8 cellular contexts compared by ENCODE assay signal in the genomic region with DNA sequence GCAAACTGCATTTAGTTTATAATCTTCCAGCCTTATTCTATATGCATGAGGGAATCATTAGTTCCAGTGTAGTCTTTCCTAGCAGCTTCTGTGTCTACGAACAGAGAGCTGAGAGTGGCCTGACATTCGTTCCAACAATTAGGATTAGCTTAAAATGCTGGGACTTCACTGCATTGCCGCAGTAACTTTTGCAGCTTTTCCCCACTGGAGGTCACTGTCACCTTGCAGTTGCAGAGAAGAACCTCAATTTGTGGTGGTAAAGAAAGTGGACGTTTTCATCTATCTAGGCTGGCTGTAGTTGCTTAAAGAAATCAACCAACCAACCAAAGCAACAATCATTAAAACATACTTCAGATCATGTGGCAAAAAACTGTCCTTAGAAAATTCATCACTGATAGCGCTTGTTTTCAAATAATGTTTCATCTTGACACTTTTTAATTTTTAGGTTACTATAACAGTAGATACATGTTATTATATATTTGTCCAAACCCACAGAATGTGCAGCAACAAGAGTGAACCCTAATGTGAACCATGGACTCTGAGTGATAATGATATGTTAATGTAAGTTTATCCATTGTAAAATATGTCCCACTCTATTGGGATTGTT. TPM values are rescaled to one million over a fixed set of nuclear protein-coding genes. Genes with fewer than 3 reads are reported as not detected.
A peak's percentile ranks its signal among the peaks of the same experiment; 100 is the strongest.
DNase-seq lines count a peak whose midpoint lies in the region; ATAC-seq, FAIRE-seq and TF ChIP-seq lines count a peak whose summit lies in the region.

No MANE protein-coding gene starts in this region.

- H3K4me3 Mint-ChIP-seq in nephron = no peak overlapping the region

- no peaks in the 10 kb centered on the region for H4K20me1 ChIP-seq in BLaER1
- no peaks in the 10 kb centered on the region for H4K20me1 ChIP-seq in endothelial cell of umbilical vein (replicated peaks; ENCODE audit: control insufficient read depth, extremely low read depth, insufficient read depth, low read length)

- intact Hi-C loops in endothelial cell of umbilical vein (cut with micrococcal nuclease) = loop anchor here (1.0 to 5.0 kb wide), 4 partner anchors 12 to 194 kb away; partner anchors contain the start of genes MYLK4 and WRNIP1
- intact Hi-C loops in vagina (cut with DNase I) = no loop called here

- H3K9me3 ChIP-seq in BLaER1 = peaks cover 4% of the 10 kb centered on the region; the same call in 1 of the 2 replicates
- H3K9me3 ChIP-seq in endothelial cell of umbilical vein (replicated peaks; ENCODE audit: control insufficient read depth, insufficient read depth, low read length) = no peaks in the 10 kb centered on the region
- H3K9me3 ChIP-seq in vagina = no peaks in the 10 kb centered on the region

- H3K4me1 ChIP-seq in BLaER1 = peaks cover 49% of the 10 kb centered on the region
- no peaks in the 10 kb centered on the region for H3K4me1 ChIP-seq in endothelial cell of umbilical vein (ENCODE audit: control insufficient read depth, extremely low read depth, insufficient read depth, low read length)
- no peaks in the 10 kb centered on the region for H3K4me1 ChIP-seq in vagina

- ATAC-seq in GM18508 (IDR thresholded peaks at IDR 0.05; ENCODE audit: insufficient read depth, unreplicated experiment) = peak; percentile 63

- BruUV-seq in endothelial cell of umbilical vein (replicated peaks; lab: Mats Ljungman, UMichigan) = no TSS peak

- H3K9me1 ChIP-seq in endothelial cell of umbilical vein (replicated peaks; ENCODE audit: control insufficient read depth, extremely low read depth, insufficient read depth, low read length) = no peaks in the 10 kb centered on the region

- H3K27ac ChIP-seq in BLaER1 (no peak overlapping the region), endothelial cell of umbilical vein (ENCODE audit: insufficient read depth, low read depth, low read length) (no peak overlapping the region), vagina (no peak overlapping the region)

- CTCF ChIA-PET in endothelial cell of umbilical vein (lab: Charles Lee) = interaction anchor here (0.6 to 4.3 kb wide), 41 partner anchors 10 to 1147 kb away, joined by 3 to 116 read pairs (median 4); partner anchors contain the start of genes MYLK4, NQO2, RIPK1 and SERPINB1

- peak overlapping the region; percentile 74 for H3K4me2 ChIP-seq in BLaER1
- no peak overlapping the region for H3K4me2 ChIP-seq in endothelial cell of umbilical vein (ENCODE audit: insufficient read depth, low read length)

- H3K27ac Mint-ChIP-seq in nephron = no peak overlapping the region

- no peaks in the 10 kb centered on the region for H3K79me2 ChIP-seq in endothelial cell of umbilical vein (ENCODE audit: control insufficient read depth, insufficient read depth, low read length)

- peak; percentile 94 for FAIRE-seq in endothelial cell of umbilical vein (lab: Jason Lieb, UNC)

- dilution Hi-C loops in endothelial cell of umbilical vein (cut with MboI; ENCODE audit: extremely low pct_ligation_motif_present, low sequenced_read_pairs) = no loop called here

- no peak overlapping the region for H3K4me3 ChIP-seq in BLaER1
- H3K4me3 ChIP-seq in endothelial cell of umbilical vein (replicated peaks in 1 of 3; ENCODE audit: insufficient read depth in 1 of 3, low read depth in 1 of 3, low read length in 3 of 3) = no peak overlapping the region
- H3K4me3 ChIP-seq in vagina = no peak overlapping the region

- no peaks in the 10 kb centered on the region for H3K36me3 Mint-ChIP-seq in nephron (ENCODE audit: low read depth)

- no peak overlapping the region for H3K9ac ChIP-seq in BLaER1
- no peak overlapping the region for H3K9ac ChIP-seq in endothelial cell of umbilical vein (replicated peaks; ENCODE audit: extremely low read depth, insufficient read depth, low read length)

- H3K4me1 Mint-ChIP-seq in nephron = peaks cover 11% of the 10 kb centered on the region

- H3K27me3 Mint-ChIP-seq in nephron (ENCODE audit: low read depth) = no peaks in the 10 kb centered on the region

- DNase-seq in NCI-H446 treated with DMSO at 0.1 percent for 48 hours (lab: John Stamatoyannopoulos, UW) (peak; percentile 28), endothelial cell of umbilical vein (ENCODE audit: low read depth, low spot score) (peak; percentile 72), vagina (ENCODE audit: extremely low spot score in 2 of 2) (no peak)
- DNase-seq in activated CD4-positive, alpha-beta T cell treated with anti-CD3 and anti-CD28 coated beads, Interleukin-2, amount 50 U/mL, for 48 hours = peak; percentile 43 to 53
- no peak for DNase-seq in activated CD4-positive, CD25-positive, alpha-beta regulatory T cell treated with anti-CD3 and anti-CD28 coated beads, Interleukin-2, amount 50 U/mL, for 72 hours

- POLR2A ChIA-PET in endothelial cell of umbilical vein (lab: Charles Lee) = no interaction called here

- H3K9me3 Mint-ChIP-seq in nephron = no peaks in the 10 kb centered on the region

- H3K36me3 ChIP-seq in BLaER1 (no peaks in the 10 kb centered on the region), endothelial cell of umbilical vein (ENCODE audit: control insufficient read depth in 2 of 2, extremely low read depth in 1 of 2, insufficient read depth in 2 of 2, low read length in 2 of 2) (no peaks in the 10 kb centered on the region), vagina (no peaks in the 10 kb centered on the region)

- TF ChIP-seq CTCF in endothelial cell of umbilical vein (IDR thresholded peaks at IDR 0.05; ENCODE audit: extremely low read depth in 1 of 2, insufficient read depth in 1 of 2, low read depth in 1 of 2, low read length in 2 of 2) (peak; percentile 54 to 64), nephron (IDR thresholded peaks at IDR 0.05; ENCODE audit: unreplicated experiment in 3 of 3) (peak; percentile 72 to 78 (median 75)), vagina (IDR thresholded peaks at IDR 0.05) (peak in 2 of 3 experiments; percentile 23 to 32)

- H3K27me3 ChIP-seq in BLaER1 (no peaks in the 10 kb centered on the region), endothelial cell of umbilical vein (ENCODE audit: control insufficient read depth in 2 of 2, insufficient read depth in 2 of 2, low read length in 2 of 2) (no peaks in the 10 kb centered on the region), vagina (no peaks in the 10 kb centered on the region)

- TF ChIP-seq POLR2A in endothelial cell of umbilical vein (IDR thresholded peaks at IDR 0.05; ENCODE audit: low read depth, low read length) (no peak), vagina (IDR thresholded peaks at IDR 0.05) (no peak)

- H2AFZ ChIP-seq in endothelial cell of umbilical vein (ENCODE audit: low read depth, low read length) = peak overlapping the region; percentile 30

TF ChIP-seq in endothelial cell of umbilical vein, 7 proteins besides CTCF, POLR2A, EP300 and RAD21:
- TF ChIP-seq EZH2 (IDR thresholded peaks at IDR 0.05; ENCODE audit: borderline replicate concordance, low read depth, low read length, severe bottlenecking) = no peak
- no peak for TF ChIP-seq FOS (IDR thresholded peaks at IDR 0.05; ENCODE audit: borderline replicate concordance, insufficient read depth, low read length)
- no peak for TF ChIP-seq GATA2 (IDR thresholded peaks at IDR 0.05; ENCODE audit: insufficient read depth, insufficient read length, low read depth, low read length)
- TF ChIP-seq POLR2AphosphoS5 (IDR thresholded peaks at IDR 0.05; ENCODE audit: insufficient read depth, low read depth, low read length) = no peak
- no peak for TF ChIP-seq JUN (IDR thresholded peaks at IDR 0.05; ENCODE audit: borderline replicate concordance, insufficient read depth, insufficient read length, low read depth)
- no peak for TF ChIP-seq MYC (IDR thresholded peaks at IDR 0.05; ENCODE audit: low read depth, low read length)
- TF ChIP-seq MAX (IDR thresholded peaks at IDR 0.05; ENCODE audit: insufficient read depth, insufficient read length) = no peak

RNA-seq across cellular contexts. Expression of gene MYLK4, which starts 12.2 kb away (rescaled TPM):
- total RNA-seq in endothelial cell of umbilical vein (0.32 and 0.62 TPM in 2 replicates), vagina (0.74 TPM)
- polyA plus RNA-seq in endothelial cell of umbilical vein = 0.29 and 0.41 TPM in 2 replicates
- 0.23 and 0.27 TPM in 2 replicates for polyA plus RNA-seq in endothelial cell of umbilical vein (2011; cell fraction: cytosol; rRNA removed)
- 1.9 and 2.3 TPM in 2 replicates for polyA plus RNA-seq in endothelial cell of umbilical vein (2011; cell fraction: nucleus; rRNA removed)
- 0.42 and 0.44 TPM in 2 replicates for polyA plus RNA-seq in endothelial cell of umbilical vein (2012)
- polyA minus RNA-seq in endothelial cell of umbilical vein = 0.51 and 0.78 TPM in 2 replicates
- polyA minus RNA-seq in endothelial cell of umbilical vein (2011; cell fraction: cytosol; rRNA and poly(A)+ RNA removed) = not detected
- polyA minus RNA-seq in endothelial cell of umbilical vein (2011; cell fraction: nucleus; rRNA and poly(A)+ RNA removed) = 0.87 and 0.91 TPM in 2 replicates

RNA-seq across cellular contexts. Expression of gene WRNIP1, which starts 26.7 kb away (rescaled TPM):
- total RNA-seq in endothelial cell of umbilical vein (47.7 and 50.1 TPM in 2 replicates), vagina (50.1 TPM)
- polyA plus RNA-seq in endothelial cell of umbilical vein = 54.5 and 68.9 TPM in 2 replicates
- polyA plus RNA-seq in endothelial cell of umbilical vein (2011; cell fraction: cytosol; rRNA removed) = 56.2 and 64.2 TPM in 2 replicates
- 59.4 and 59.7 TPM in 2 replicates for polyA plus RNA-seq in endothelial cell of umbilical vein (2011; cell fraction: nucleus; rRNA removed)
- 44.9 and 45.1 TPM in 2 replicates for polyA plus RNA-seq in endothelial cell of umbilical vein (2012)
- 55.8 and 60.5 TPM in 2 replicates for polyA minus RNA-seq in endothelial cell of umbilical vein
- 27.8 TPM for polyA minus RNA-seq in endothelial cell of umbilical vein (2011; cell fraction: cytosol; rRNA and poly(A)+ RNA removed)
- polyA minus RNA-seq in endothelial cell of umbilical vein (2011; cell fraction: nucleus; rRNA and poly(A)+ RNA removed) = 26.4 and 31.4 TPM in 2 replicates

Comparison
In these comparisons a context has a peak if more than half of its experiments do, and no peak if none do; other contexts are left out.
1. DNase-seq: peak in NCI-H446 treated with DMSO at 0.1 percent for 48 hours (single experiment), activated CD4-positive, alpha-beta T cell treated with anti-CD3 and anti-CD28 coated beads, Interleukin-2, amount 50 U/mL, for 48 hours (2 of 2) and endothelial cell of umbilical vein (single experiment); none in vagina (0 of 2) and activated CD4-positive, CD25-positive, alpha-beta regulatory T cell treated with anti-CD3 and anti-CD28 coated beads, Interleukin-2, amount 50 U/mL, for 72 hours (single experiment).
2. Peak in every context shown above with its lines, with median percentiles within 50 percentile points of each other: CTCF ChIP-seq.